9 cellular contexts compared by ENCODE assay signal in genomic region chr9:129175825-129176633, GRCh38. TPM values are rescaled to one million over a fixed set of nuclear protein-coding genes. Genes with fewer than 3 reads are reported as not detected.
A peak's percentile ranks its signal among the peaks of the same experiment; 100 is the strongest.
DNase-seq lines count a peak whose midpoint lies in the region; ATAC-seq, FAIRE-seq and TF ChIP-seq lines count a peak whose summit lies in the region.
"Had no signal": no experiment of that assay in that cellular context is flagged by ENCODE, and none has a peak within 500 bp of the region (broad histone marks: within the 10 kb centered on the region; RNA-seq: fewer than 3 reads in every experiment).

No MANE protein-coding gene starts in this region.

- TF ChIP-seq CTCF in nephron (IDR thresholded peaks at IDR 0.05; ENCODE audit: unreplicated experiment in 3 of 3), result no peak
- TF ChIP-seq CTCF in tibial nerve (IDR thresholded peaks at IDR 0.05), result peak in 1 of 5 experiments; percentile 24

- H3K27me3 Mint-ChIP-seq in nephron (ENCODE audit: low read depth), result peaks cover 14% of the 10 kb centered on the region

- 1% methylated on average over 47 of the region's 47 CpGs for WGBS in tibial nerve, 2 donors

- peaks cover 0 to 35% (median 21%) of the 10 kb centered on the region in 4 donors for H3K4me1 ChIP-seq in tibial nerve

- no peaks in the 10 kb centered on the region for H3K36me3 Mint-ChIP-seq in nephron (ENCODE audit: low read depth)

- H3K27me3 ChIP-seq in tibial nerve, result no peaks in the 10 kb centered on the region

- DNase-seq in DMS 273 treated with DMSO at 0.1 percent for 48 hours (lab: John Stamatoyannopoulos, UW), result peak; percentile 63
- DNase-seq in HS-5 (ENCODE audit: low read depth), result peak; percentile 68
- DNase-seq in RCC 7860 (ENCODE audit: low spot score), result peak; percentile 86
- DNase-seq in activated naive CD4-positive, alpha-beta T cell treated with anti-CD3 and anti-CD28 coated beads, Interleukin-2, amount 50 U/mL, for 16 hours, result peak; percentile 38
- peak; percentile 83 for DNase-seq in foreskin melanocyte
- DNase-seq in tibial nerve (ENCODE audit: low spot score in 2 of 2), result peak; percentile 78 to 85

- no peak for ATAC-seq in GM19023 (IDR thresholded peaks at IDR 0.05; ENCODE audit: unreplicated experiment)

- peak overlapping the region; percentile 92 to 97 (median 94) for H3K4me3 Mint-ChIP-seq in nephron

- H3K4me1 Mint-ChIP-seq in nephron, result peaks cover 23% of the 10 kb centered on the region

- peak overlapping the region; percentile 99 for H3K27ac Mint-ChIP-seq in nephron

- peak; percentile 79 for FAIRE-seq in RCC 7860 (lab: Jason Lieb, UNC)
- FAIRE-seq: colon had no signal

- peak overlapping the region; percentile 74 to 92 (median 86) for H3K4me3 ChIP-seq in tibial nerve

- no peaks in the 10 kb centered on the region for H3K36me3 ChIP-seq in tibial nerve

- TF ChIP-seq POLR2A in tibial nerve (IDR thresholded peaks at IDR 0.05), result peak; percentile 66 to 69

- H3K9me3 ChIP-seq in tibial nerve, result no peaks in the 10 kb centered on the region

- H3K27ac ChIP-seq in tibial nerve, result peak overlapping the region; percentile 93 to 99 (median 98)

- H3K9me3 Mint-ChIP-seq in nephron, result no peaks in the 10 kb centered on the region

- TF ChIP-seq EP300 in tibial nerve (IDR thresholded peaks at IDR 0.05), result peak; percentile 64 to 94

RNA-seq across cellular contexts. Expression of gene IER5L, which starts 2.0 kb away (rescaled TPM):
- total RNA-seq in tibial nerve, result 10 to 100 TPM; 13.0 to 31.5 (median 25.3) TPM
